23 cellular contexts compared by ENCODE assay signal in the genomic region with DNA sequence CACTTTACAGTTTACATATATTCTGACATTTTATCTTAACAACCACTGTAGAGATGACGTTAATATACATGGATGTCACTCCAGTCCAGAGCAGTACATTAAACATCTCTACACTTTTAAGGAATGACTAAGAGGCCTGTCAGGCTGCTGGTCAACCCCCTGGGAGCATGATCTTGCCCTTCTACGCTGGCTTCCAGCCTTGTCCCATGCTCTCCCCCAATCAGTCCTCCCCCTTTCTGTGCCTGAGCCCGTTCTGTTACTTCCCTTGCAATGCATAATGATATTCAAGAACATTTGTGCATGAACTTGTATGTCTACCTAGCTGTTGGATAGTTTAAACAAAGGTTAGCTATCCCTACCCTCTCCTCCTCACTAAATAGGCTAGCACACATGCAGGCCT. TPM values are rescaled to one million over a fixed set of nuclear protein-coding genes. Genes with fewer than 3 reads are reported as not detected.
"Had no signal": no experiment of that assay in that cellular context is flagged by ENCODE, and none has a peak within 500 bp of the region (broad histone marks: within the 10 kb centered on the region; RNA-seq: fewer than 3 reads in every experiment).

No MANE protein-coding gene starts in this region.

- H3K4me1 Mint-ChIP-seq: activated CD4-positive, alpha-beta T cell treated with anti-CD3 and anti-CD28 coated beads, Interleukin-2, amount 10 ng/mL, durations not matched to agents 24 days and 14 days; activated naive CD4-positive, alpha-beta T cell treated with anti-CD3 and anti-CD28 coated beads, Interleukin-2, amount 10 ng/mL, durations not matched to agents 7 days and 5 days had no signal

- H3K27ac ChIP-seq: esophagus squamous epithelium, tibial artery had no signal

- H3K27me3 ChIP-seq: esophagus squamous epithelium, tibial artery had no signal

- H3K27me3 Mint-ChIP-seq: activated CD4-positive, alpha-beta T cell treated with anti-CD3 and anti-CD28 coated beads, Interleukin-2, amount 10 ng/mL, durations not matched to agents 24 days and 14 days; activated CD8-positive, alpha-beta T cell treated with anti-CD3 and anti-CD28 coated beads for 36 hours; activated naive CD4-positive, alpha-beta T cell treated with anti-CD3 and anti-CD28 coated beads, Interleukin-2, amount 10 ng/mL, durations not matched to agents 7 days and 5 days; dendritic cell treated with granulocyte-macrophage colony-stimulating factor and Interleukin-4, amounts not matched to agents 40 ng/mL and 50 ng/mL, for 4 days; progenitor cell of endocrine pancreas had no signal

- H3K36me3 ChIP-seq: esophagus squamous epithelium, tibial artery had no signal

- H3K36me3 Mint-ChIP-seq: activated naive CD4-positive, alpha-beta T cell treated with anti-CD3 and anti-CD28 coated beads, Interleukin-2, amount 10 ng/mL, durations not matched to agents 7 days and 5 days had no signal

- H3K27ac Mint-ChIP-seq: activated CD4-positive, alpha-beta T cell treated with anti-CD3 and anti-CD28 coated beads, Interleukin-2, amount 10 ng/mL, durations not matched to agents 24 days and 14 days; activated CD8-positive, alpha-beta T cell treated with anti-CD3 and anti-CD28 coated beads for 36 hours; activated naive CD4-positive, alpha-beta T cell treated with anti-CD3 and anti-CD28 coated beads, Interleukin-2, amount 10 ng/mL, durations not matched to agents 7 days and 5 days; dendritic cell treated with granulocyte-macrophage colony-stimulating factor and Interleukin-4, amounts not matched to agents 40 ng/mL and 50 ng/mL, for 4 days; nephron progenitor cell; progenitor cell of endocrine pancreas; T-helper 2 cell treated with Interferon-gamma antibody and Interleukin-4, amounts not matched to agents 5 μg/mL and 100 μg/mL, for 36 hours had no signal

- H3K4me1 ChIP-seq: esophagus squamous epithelium had no signal

- H3K9me3 ChIP-seq: esophagus squamous epithelium, tibial artery had no signal

- ATAC-seq: activated CD8-positive, alpha-beta T cell treated with anti-CD3 and anti-CD28 coated beads for 36 hours; left lobe of liver had no signal

- H3K9me3 Mint-ChIP-seq: activated CD4-positive, alpha-beta T cell treated with anti-CD3 and anti-CD28 coated beads, Interleukin-2, amount 10 ng/mL, durations not matched to agents 24 days and 14 days; activated CD8-positive, alpha-beta T cell treated with anti-CD3 and anti-CD28 coated beads for 36 hours had no signal

- H3K4me3 Mint-ChIP-seq: activated CD4-positive, alpha-beta T cell treated with anti-CD3 and anti-CD28 coated beads, Interleukin-2, amount 10 ng/mL, durations not matched to agents 24 days and 14 days; activated CD8-positive, alpha-beta T cell treated with anti-CD3 and anti-CD28 coated beads for 36 hours; activated naive CD4-positive, alpha-beta T cell treated with anti-CD3 and anti-CD28 coated beads, Interleukin-2, amount 10 ng/mL, durations not matched to agents 7 days and 5 days; dendritic cell treated with granulocyte-macrophage colony-stimulating factor and Interleukin-4, amounts not matched to agents 40 ng/mL and 50 ng/mL, for 4 days; nephron progenitor cell; T-helper 2 cell treated with Interferon-gamma antibody and Interleukin-4, amounts not matched to agents 5 μg/mL and 100 μg/mL, for 36 hours had no signal

- H3K4me3 ChIP-seq: esophagus squamous epithelium, lung, tibial artery had no signal

- DNase-seq: activated CD4-positive, alpha-beta T cell treated with anti-CD3 and anti-CD28 coated beads, Interleukin-2, amount 10 ng/mL, durations not matched to agents 24 days and 14 days; activated CD8-positive, alpha-beta T cell treated with anti-CD3 and anti-CD28 coated beads for 36 hours; activated naive CD4-positive, alpha-beta T cell treated with anti-CD3 and anti-CD28 coated beads, Interleukin-2, amount 10 ng/mL, durations not matched to agents 7 days and 5 days; activated T-cell treated with anti-CD3 and anti-CD28 coated beads, Interleukin-2, amount 50 U/mL, for 1 hour; aorta; effector CD8-positive, alpha-beta T cell; esophagus squamous epithelium; foreskin melanocyte; head of caudate nucleus; kidney; midbrain; nephron progenitor cell; occipital lobe; stimulated activated CD4-positive, alpha-beta T cell treated with anti-CD3 and anti-CD28 coated beads, Interleukin-12 subunit alpha, Interleukin-12 subunit beta, amount 100 ng/mL, for 4 hours; stimulated activated CD4-positive, alpha-beta T cell treated with anti-CD3 and anti-CD28 coated beads, Interleukin-1b, Interleukin-23, amount 100 ng/mL, for 48 hours; stimulated activated naive CD4-positive, alpha-beta T cell treated with Interleukin-2 at 50 U/mL for 16 hours; substantia nigra had no signal

RNA-seq across cellular contexts. Expression of a gene that starts 40.5 kb away (rescaled TPM):
- total RNA-seq: activated CD4-positive, alpha-beta T cell treated with anti-CD3 and anti-CD28 coated beads, Interleukin-2, amount 10 ng/mL, durations not matched to agents 24 days and 14 days; activated CD8-positive, alpha-beta T cell treated with anti-CD3 and anti-CD28 coated beads for 36 hours had no signal
